8 cellular contexts compared by ENCODE assay signal in the genomic region with DNA sequence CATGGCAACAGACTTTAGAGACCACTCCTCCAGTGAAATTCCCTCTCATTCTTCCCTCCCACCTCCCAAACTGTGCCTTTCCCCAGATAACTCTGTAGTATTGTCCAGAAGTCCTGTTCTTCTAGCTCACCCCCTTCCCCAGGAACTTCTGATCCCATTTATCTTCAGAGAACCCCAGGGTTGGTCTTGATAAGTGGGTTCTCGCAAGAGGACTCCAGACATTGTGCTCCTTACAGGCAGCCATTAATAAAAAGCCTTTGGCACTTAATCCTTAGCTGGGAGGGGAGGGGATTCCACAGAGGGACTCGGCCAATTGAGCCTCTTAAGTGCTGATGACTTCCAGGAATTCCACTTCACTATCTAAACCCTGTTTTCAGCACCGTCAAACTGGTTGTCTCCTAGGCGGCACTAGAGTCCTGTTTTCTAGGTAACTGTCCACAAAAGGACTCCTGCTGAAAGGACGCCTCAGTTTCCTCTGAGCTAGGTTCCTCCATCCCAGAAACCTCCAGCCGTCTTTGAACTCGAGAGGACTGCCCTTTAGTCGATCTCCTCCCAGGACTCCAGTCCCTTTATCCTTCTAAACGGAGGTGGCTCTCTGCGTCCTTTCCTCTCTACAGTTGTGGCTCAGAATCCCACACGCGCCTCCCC. TPM values are rescaled to one million over a fixed set of nuclear protein-coding genes. Genes with fewer than 3 reads are reported as not detected.
A peak's percentile ranks its signal among the peaks of the same experiment; 100 is the strongest.
DNase-seq lines count a peak whose midpoint lies in the region; ATAC-seq and TF ChIP-seq lines count a peak whose summit lies in the region.

No MANE protein-coding gene starts in this region.

- peaks cover 42% of the 10 kb centered on the region for H3K27me3 Mint-ChIP-seq in activated naive CD8-positive, alpha-beta T cell treated with anti-CD3 and anti-CD28 coated beads for 36 hours

- H3K36me3 ChIP-seq in testis (ENCODE audit: low read depth, missing control alignments), result no peaks in the 10 kb centered on the region

- DNase-seq in ACHN (peak; percentile 50), HFF-Myc (ENCODE audit: extremely low read depth, low read depth) (no peak), testis (no peak)
- no peak for DNase-seq in activated naive CD8-positive, alpha-beta T cell treated with anti-CD3 and anti-CD28 coated beads for 36 hours

- intact Hi-C loops in testis (cut with DNase I; ENCODE audit: low total_unique reads), result loop anchor here (5.0 kb wide), 1 partner anchor 34 kb away; no protein-coding TSS in a partner anchor

- H3K4me3 Mint-ChIP-seq in activated naive CD8-positive, alpha-beta T cell treated with anti-CD3 and anti-CD28 coated beads for 36 hours, result peak overlapping the region; percentile 61

- ATAC-seq in GM18867 (IDR thresholded peaks at IDR 0.05; ENCODE audit: unreplicated experiment) (no peak), GM18519 (IDR thresholded peaks at IDR 0.05; ENCODE audit: low FRiP score, unreplicated experiment) (no peak), HG02798 (IDR thresholded peaks at IDR 0.05; ENCODE audit: poor library complexity, unreplicated experiment) (no peak)

- in situ Hi-C loops in ACHN (cut with HindIII; ENCODE audit: low pct_ligation_motif_present, low pct_unique_long_range_greater_than_20kb, low sequenced_read_pairs), result no loop called here

- H3K4me1 Mint-ChIP-seq in activated naive CD8-positive, alpha-beta T cell treated with anti-CD3 and anti-CD28 coated beads for 36 hours, result peaks cover 60% of the 10 kb centered on the region

- WGBS in testis, 2 donors, result 5 to 7% methylated on average over 12 of the region's 12 CpGs

- TF ChIP-seq CTCF in HFF-Myc (IDR thresholded peaks at IDR 0.05; ENCODE audit: low read depth, low read length, missing control alignments) (no peak), testis (IDR thresholded peaks at IDR 0.05) (no peak)

- no peaks in the 10 kb centered on the region for H3K36me3 Mint-ChIP-seq in activated naive CD8-positive, alpha-beta T cell treated with anti-CD3 and anti-CD28 coated beads for 36 hours

- H3K27me3 ChIP-seq in testis, result no peaks in the 10 kb centered on the region

- H3K27ac Mint-ChIP-seq in activated naive CD8-positive, alpha-beta T cell treated with anti-CD3 and anti-CD28 coated beads for 36 hours, result no peak overlapping the region

- H3K9me3 ChIP-seq in iPS-18c (ENCODE audit: control insufficient read depth, insufficient read depth, low read length) (peaks cover 2% of the 10 kb centered on the region), testis (no peaks in the 10 kb centered on the region)

- H3K27ac ChIP-seq in testis, result peak overlapping the region; percentile 75 to 78

- no peak for TF ChIP-seq POLR2A in testis (IDR thresholded peaks at IDR 0.05)

- H3K4me3 ChIP-seq in HFF-Myc (replicated peaks; ENCODE audit: low read depth, low read length), result peak overlapping the region; percentile 63
- peak overlapping the region; percentile 46; the same call in 1 of the 2 replicates for H3K4me3 ChIP-seq in iPS-18c (ENCODE audit: insufficient read depth, low read depth, low read length)
- H3K4me3 ChIP-seq in testis, result peak overlapping the region; percentile 31 to 66

- H3K9me3 Mint-ChIP-seq in activated naive CD8-positive, alpha-beta T cell treated with anti-CD3 and anti-CD28 coated beads for 36 hours, result no peaks in the 10 kb centered on the region

- peaks cover 56% of the 10 kb centered on the region for H3K4me1 ChIP-seq in testis

RNA-seq across cellular contexts. Expression of gene LTBP4, which starts 2.0 kb away (rescaled TPM):
- total RNA-seq in activated naive CD8-positive, alpha-beta T cell treated with anti-CD3 and anti-CD28 coated beads for 36 hours, result 100 to 1,000 TPM in 1 of 2 experiments, 10 to 100 TPM in 1; 99.3 to 102 TPM
- total RNA-seq in testis, result 100 to 1,000 TPM; 309 to 417 TPM
- polyA plus RNA-seq in testis (ENCODE audit: insufficient read depth, low read depth, low replicate concordance), result 270 TPM

RNA-seq across cellular contexts. Expression of gene SHKBP1, which starts 26.5 kb away (rescaled TPM):
- 10 to 100 TPM; 71.1 to 74.5 TPM for total RNA-seq in activated naive CD8-positive, alpha-beta T cell treated with anti-CD3 and anti-CD28 coated beads for 36 hours
- 10 to 100 TPM; 35.6 to 56.3 TPM for total RNA-seq in testis
- 37.2 TPM for polyA plus RNA-seq in testis (ENCODE audit: insufficient read depth, low read depth, low replicate concordance)
